8 cellular contexts compared by ENCODE assay signal in genomic region chr4:145609494-145610427, GRCh38.
A peak's percentile ranks its signal among the peaks of the same experiment; 100 is the strongest.
DNase-seq lines count a peak whose midpoint lies in the region; ATAC-seq and TF ChIP-seq lines count a peak whose summit lies in the region.

No MANE protein-coding gene starts in this region.

- no peaks in the 10 kb centered on the region for H3F3A ChIP-seq in MM.1S (ENCODE audit: insufficient read depth, low read length)

- H3K4me1 ChIP-seq in DND-41 (ENCODE audit: insufficient read depth, low read length), result no peaks in the 10 kb centered on the region
- H3K4me1 ChIP-seq in MM.1S (ENCODE audit: low read length), result no peaks in the 10 kb centered on the region
- H3K4me1 ChIP-seq in iPS DF 6.9 (ENCODE audit: control insufficient read depth, insufficient read depth, low read length), result peaks cover 1% of the 10 kb centered on the region; the same call in 1 of the 2 replicates

- no CpG with 5 or more reads among the region's 4 CpGs for WGBS in iPS DF 6.9 (ENCODE audit: insufficient coverage, insufficient read length)

- H3K4me3 ChIP-seq in DND-41 (ENCODE audit: low read depth in 1 of 2, low read length in 2 of 2) (no peak overlapping the region), MM.1S (ENCODE audit: low read length) (no peak overlapping the region), astrocyte of the spinal cord (ENCODE audit: low read depth, low read length) (no peak overlapping the region), iPS DF 6.9 (ENCODE audit: low read length) (no peak overlapping the region)

- ATAC-seq in DND-41 (ENCODE audit: insufficient read depth, low read depth) (peak; percentile 86), GM21526 (IDR thresholded peaks at IDR 0.05; ENCODE audit: low FRiP score, unreplicated experiment) (peak; percentile 67), HG03108 (IDR thresholded peaks at IDR 0.05; ENCODE audit: unreplicated experiment) (no peak)

- peak; percentile 69 for DNase-seq in DND-41
- DNase-seq in MM.1S, result peak; percentile 73
- DNase-seq in T1000 (lab: John Stamatoyannopoulos, UW), result peak; percentile 38
- DNase-seq in astrocyte of the spinal cord (ENCODE audit: low read depth, low spot score), result peak; percentile 74
- peak; percentile 43 for DNase-seq in iPS DF 6.9 (ENCODE audit: low read depth, low spot score)
- peak; percentile 29 to 54 (median 50) for DNase-seq in stimulated activated CD4-positive, alpha-beta T cell treated with anti-CD3 and anti-CD28 coated beads, Interleukin-1b, Interleukin-23, amount 100 ng/mL, for 24 hours (ENCODE audit: low read depth in 4 of 4, low spot score in 1 of 4)

- H3K27ac ChIP-seq in DND-41 (ENCODE audit: low read length), result no peak overlapping the region
- no peak overlapping the region for H3K27ac ChIP-seq in MM.1S (ENCODE audit: low read length)
- H3K27ac ChIP-seq in iPS DF 6.9 (ENCODE audit: low read length), result no peak overlapping the region

- H3K4me2 ChIP-seq in DND-41 (ENCODE audit: insufficient read depth, low read length) (no peak overlapping the region), MM.1S (ENCODE audit: low read depth, low read length) (no peak overlapping the region)

- H3K27me3 ChIP-seq in DND-41 (ENCODE audit: insufficient read depth, low read length, poor library complexity), result peaks cover 6% of the 10 kb centered on the region
- H3K27me3 ChIP-seq in MM.1S (replicated peaks; ENCODE audit: insufficient read depth, low read length), result no peaks in the 10 kb centered on the region
- no peaks in the 10 kb centered on the region for H3K27me3 ChIP-seq in iPS DF 6.9 (ENCODE audit: control insufficient read depth, insufficient read depth, low read length)

- H4K20me1 ChIP-seq in DND-41 (ENCODE audit: insufficient read depth, low read length) (no peaks in the 10 kb centered on the region), MM.1S (ENCODE audit: insufficient read depth, low read length) (no peaks in the 10 kb centered on the region)

- H2AFZ ChIP-seq in DND-41 (ENCODE audit: low read depth, low read length) (no peak overlapping the region), MM.1S (ENCODE audit: low read length) (no peak overlapping the region)

- in situ Hi-C loops in astrocyte of the spinal cord (cut with HindIII; ENCODE audit: low sequenced_read_pairs), result no loop called here

- H3K9ac ChIP-seq in DND-41 (ENCODE audit: low read depth, low read length) (no peak overlapping the region), MM.1S (ENCODE audit: low read length) (no peak overlapping the region)

- H3K9me2 ChIP-seq in MM.1S (replicated peaks; ENCODE audit: insufficient read depth, low read length), result no peaks in the 10 kb centered on the region

- H3K36me3 ChIP-seq in DND-41 (ENCODE audit: insufficient read depth, low read length), result no peaks in the 10 kb centered on the region
- no peaks in the 10 kb centered on the region for H3K36me3 ChIP-seq in MM.1S (replicated peaks; ENCODE audit: insufficient read depth, low read length)
- no peaks in the 10 kb centered on the region for H3K36me3 ChIP-seq in iPS DF 6.9 (ENCODE audit: control insufficient read depth, insufficient read depth, low read length)

- H3K79me2 ChIP-seq in DND-41 (ENCODE audit: insufficient read depth, low read length) (no peaks in the 10 kb centered on the region), MM.1S (ENCODE audit: low read length) (no peaks in the 10 kb centered on the region)

- H3K9me3 ChIP-seq in DND-41 (ENCODE audit: insufficient read depth, low read length, severe bottlenecking) (peaks cover 3% of the 10 kb centered on the region), MM.1S (replicated peaks; ENCODE audit: insufficient read depth, low read length) (no peaks in the 10 kb centered on the region), iPS DF 6.9 (ENCODE audit: control insufficient read depth, insufficient read depth, low read length) (no peaks in the 10 kb centered on the region)

- TF ChIP-seq CTCF in DND-41 (IDR thresholded peaks at IDR 0.05; ENCODE audit: borderline replicate concordance, extremely low read depth, low read length, poor library complexity, severe bottlenecking) (peak; percentile 82), MM.1S (IDR thresholded peaks at IDR 0.05; ENCODE audit: low read length) (peak; percentile 87), astrocyte of the spinal cord (IDR thresholded peaks at IDR 0.05; ENCODE audit: low read depth, low read length) (peak; percentile 75)
